In the genomic region with DNA sequence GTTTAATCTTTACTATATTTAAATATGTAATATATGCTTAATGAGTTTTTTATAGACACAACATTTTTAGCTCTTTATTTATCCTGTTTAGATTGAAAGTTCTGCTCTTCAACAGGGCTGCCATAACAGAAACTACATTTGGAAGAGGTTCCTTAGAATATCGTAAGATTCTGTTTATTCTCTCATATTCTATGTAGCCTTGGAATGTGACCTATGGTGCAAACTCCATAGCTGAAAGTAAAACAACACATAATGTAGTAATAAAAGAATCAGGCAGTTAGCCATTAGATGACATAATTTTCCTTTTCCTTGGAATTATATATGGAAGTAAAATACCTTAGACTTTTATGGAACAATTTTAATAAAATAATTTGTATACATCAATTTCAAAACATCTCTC, we compare ENCODE assay signal across 25 cellular contexts.
A peak's percentile ranks its signal among the peaks of the same experiment; 100 is the strongest.
DNase-seq lines count a peak whose midpoint lies in the region; TF ChIP-seq lines count a peak whose summit lies in the region.
"Had no signal": no experiment of that assay in that cellular context is flagged by ENCODE, and none has a peak within 500 bp of the region (broad histone marks: within the 10 kb centered on the region; RNA-seq: fewer than 3 reads in every experiment).

No MANE protein-coding gene starts in this region.

- intact Hi-C loops in spleen (cut with DNase I; ENCODE audit: low total_unique reads) = no loop called here

- no peaks in the 10 kb centered on the region for H3K4me1 ChIP-seq in spleen
- H3K4me1 ChIP-seq: SJSA1 had no signal

- CTCF ChIA-PET in activated naive CD4-positive, alpha-beta T cell treated with anti-CD3 and anti-CD28 coated beads, Interleukin-2, amount 10 ng/mL, durations not matched to agents 7 days and 5 days (lab: Charles Lee) = no interaction called here

- H3K4me1 Mint-ChIP-seq in activated naive CD4-positive, alpha-beta T cell treated with anti-CD3 and anti-CD28 coated beads, Interleukin-2, amount 10 ng/mL, durations not matched to agents 7 days and 5 days = no peaks in the 10 kb centered on the region
- H3K4me1 Mint-ChIP-seq: CD4-positive, alpha-beta memory T cell; GM23338; H9 had no signal

- H3K27ac ChIP-seq in substantia nigra (ENCODE audit: low read depth, low read length, poor library complexity, severe bottlenecking) = no peak overlapping the region
- H3K27ac ChIP-seq in spleen = no peak overlapping the region
- H3K27ac ChIP-seq: BLaER1 treated with 17β-estradiol and CSF1 and Interleukin-3, amounts not matched to agents 10 nM and 100 nM; KMS-11; PC-9; SJSA1 had no signal

- no peak for TF ChIP-seq CTCF in astrocyte of the spinal cord (IDR thresholded peaks at IDR 0.05; ENCODE audit: low read depth, low read length)
- no peak for TF ChIP-seq CTCF in fibroblast of the aortic adventitia (IDR thresholded peaks at IDR 0.05; ENCODE audit: insufficient read depth, low read length)
- TF ChIP-seq CTCF in spleen (IDR thresholded peaks at IDR 0.05 in 8 of 11, conservative IDR thresholded peaks at IDR 0.05 in 3 of 11) = no peak

- no peaks in the 10 kb centered on the region for H3K9me3 Mint-ChIP-seq in activated naive CD4-positive, alpha-beta T cell treated with anti-CD3 and anti-CD28 coated beads, Interleukin-2, amount 10 ng/mL, durations not matched to agents 7 days and 5 days
- H3K9me3 Mint-ChIP-seq: GM23338, H9 had no signal

- in situ Hi-C loops in astrocyte of the spinal cord (cut with HindIII; ENCODE audit: low sequenced_read_pairs) = no loop called here

- H3K36me3 ChIP-seq in spleen = no peaks in the 10 kb centered on the region
- H3K36me3 ChIP-seq: BLaER1 treated with 17β-estradiol and CSF1 and Interleukin-3, amounts not matched to agents 10 nM and 100 nM; SJSA1 had no signal

- DNase-seq in ELR (ENCODE audit: low read depth) (peak; percentile 10), astrocyte of the spinal cord (ENCODE audit: low read depth, low spot score) (peak; percentile 3), fibroblast of the aortic adventitia (ENCODE audit: low read depth) (peak; percentile 25), skeletal muscle cell (ENCODE audit: low read depth) (peak; percentile 18), substantia nigra (lab: John Stamatoyannopoulos, UW) (no peak), spleen (no peak)
- no peak for DNase-seq in activated naive CD4-positive, alpha-beta T cell treated with anti-CD3 and anti-CD28 coated beads, Interleukin-2, amount 10 ng/mL, durations not matched to agents 7 days and 5 days
- DNase-seq: AML-193; CD4-positive, alpha-beta memory T cell; COR-L47; DMS53; H9; HFFc6; MM.1S; NCI-H2029; NCI-H446; NCI-H526; NCI-H82; NK-92 treated with Interleukin-12 subunit alpha and Interleukin-12 subunit beta, amount 100 ng/mL, for 24 hours; PC-9 had no signal

- H3K4me3 ChIP-seq in astrocyte of the spinal cord (ENCODE audit: low read depth, low read length) (no peak overlapping the region), fibroblast of the aortic adventitia (ENCODE audit: low read depth, low read length) (no peak overlapping the region), skeletal muscle cell (ENCODE audit: low read depth, low read length) (no peak overlapping the region), spleen (no peak overlapping the region)
- H3K4me3 ChIP-seq: BLaER1 treated with 17β-estradiol and CSF1 and Interleukin-3, amounts not matched to agents 10 nM and 100 nM; GM23338; PC-9; SJSA1 had no signal

- no peaks in the 10 kb centered on the region for H3K27me3 ChIP-seq in spleen (replicated peaks in 1 of 7)
- H3K27me3 ChIP-seq: BLaER1 treated with 17β-estradiol and CSF1 and Interleukin-3, amounts not matched to agents 10 nM and 100 nM; SJSA1 had no signal

- H3K27ac Mint-ChIP-seq in activated naive CD4-positive, alpha-beta T cell treated with anti-CD3 and anti-CD28 coated beads, Interleukin-2, amount 10 ng/mL, durations not matched to agents 7 days and 5 days = no peak overlapping the region
- H3K27ac Mint-ChIP-seq: CD4-positive, alpha-beta memory T cell; GM23338; H9; HFFc6; IgD-negative memory B cell had no signal

- no peak overlapping the region for H3K4me3 Mint-ChIP-seq in activated naive CD4-positive, alpha-beta T cell treated with anti-CD3 and anti-CD28 coated beads, Interleukin-2, amount 10 ng/mL, durations not matched to agents 7 days and 5 days
- H3K4me3 Mint-ChIP-seq: CD4-positive, alpha-beta memory T cell; GM23338; H9; HFFc6; IgD-negative memory B cell had no signal

- H3K27me3 Mint-ChIP-seq in activated naive CD4-positive, alpha-beta T cell treated with anti-CD3 and anti-CD28 coated beads, Interleukin-2, amount 10 ng/mL, durations not matched to agents 7 days and 5 days = no peaks in the 10 kb centered on the region
- H3K27me3 Mint-ChIP-seq: CD4-positive, alpha-beta memory T cell; IgD-negative memory B cell had no signal

- no peaks in the 10 kb centered on the region for H3K36me3 Mint-ChIP-seq in activated naive CD4-positive, alpha-beta T cell treated with anti-CD3 and anti-CD28 coated beads, Interleukin-2, amount 10 ng/mL, durations not matched to agents 7 days and 5 days
- H3K36me3 Mint-ChIP-seq: CD4-positive, alpha-beta memory T cell; IgD-negative memory B cell had no signal

- WGBS in spleen, 5 donors = 75 to 93% (median 82%) methylated on average over 1 of the region's 1 CpG

- no peak for TF ChIP-seq POLR2A in spleen (IDR thresholded peaks at IDR 0.05)

- no peaks in the 10 kb centered on the region for H3K9me3 ChIP-seq in spleen
- H3K9me3 ChIP-seq: BLaER1 treated with 17β-estradiol and CSF1 and Interleukin-3, amounts not matched to agents 10 nM and 100 nM; SJSA1 had no signal

Comparison
In these comparisons a context has a peak if more than half of its experiments do, and no peak if none do; other contexts are left out.
1. DNase-seq: peak in ELR (single experiment), astrocyte of the spinal cord (single experiment), fibroblast of the aortic adventitia (single experiment) and skeletal muscle cell (single experiment); none in activated naive CD4-positive, alpha-beta T cell treated with anti-CD3 and anti-CD28 coated beads, Interleukin-2, amount 10 ng/mL, durations not matched to agents 7 days and 5 days (single experiment), substantia nigra (0 of 49) and spleen (single experiment).